20 cellular contexts compared by ENCODE assay signal in the genomic region with DNA sequence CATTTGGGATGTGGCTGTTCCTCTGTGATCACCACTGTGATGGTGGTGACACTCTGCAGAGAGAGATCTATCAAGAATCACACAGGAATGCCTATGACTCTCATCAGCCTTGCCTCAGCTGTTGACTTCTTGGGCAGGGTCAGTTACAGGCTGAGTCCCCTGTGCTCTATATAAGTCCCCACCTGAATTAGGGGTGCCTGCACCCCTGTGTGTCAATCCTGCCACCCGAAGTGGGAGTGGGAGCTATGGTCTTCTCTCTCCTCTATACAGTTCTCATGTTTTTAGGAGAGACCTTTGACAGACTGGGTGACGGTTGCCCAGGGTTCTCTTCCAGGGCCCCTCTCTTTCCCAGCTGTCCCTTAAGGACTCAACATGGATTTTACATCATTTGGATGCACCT.
DNase-seq lines count a peak whose midpoint lies in the region; ATAC-seq and TF ChIP-seq lines count a peak whose summit lies in the region.
"Had no signal": no experiment of that assay in that cellular context is flagged by ENCODE, and none has a peak within 500 bp of the region (broad histone marks: within the 10 kb centered on the region; RNA-seq: fewer than 3 reads in every experiment).

No MANE protein-coding gene starts in this region.

- no CpG with 5 or more reads among the region's 2 CpGs for WGBS in H9 (ENCODE audit: extremely low coverage, insufficient read length, low lambda C conversion rate)
- WGBS in ovary, 3 donors: 84 to 88% (median 87%) methylated on average over 2 of the region's 2 CpGs

- no peak overlapping the region for H3K14ac ChIP-seq in H9 (ENCODE audit: insufficient read depth, low read length)

- no peaks in the 10 kb centered on the region for H3K79me1 ChIP-seq in H9 (ENCODE audit: insufficient read depth, low read depth, low read length, poor library complexity, severe bottlenecking)

- H2AFZ ChIP-seq in neural progenitor cell (replicated peaks) (no peak overlapping the region), H9 (ENCODE audit: low read length) (no peak overlapping the region)
- H2AFZ ChIP-seq: GM23338 had no signal

- peak; percentile 16 for DNase-seq in activated CD4-positive, CD25-positive, alpha-beta regulatory T cell treated with anti-CD3 and anti-CD28 coated beads, Interleukin-2, amount 50 U/mL, for 72 hours
- no peak for DNase-seq in activated CD4-positive, CD25-positive, alpha-beta regulatory T cell (lab: John Stamatoyannopoulos, UW)
- DNase-seq in neural progenitor cell (ENCODE audit: low spot score) (no peak), H9 (no peak), 8988T (no peak), ovary (no peak)
- no peak for DNase-seq in stimulated activated naive B cell treated with anti-CD40 and anti-IgM and Interleukin-4, amounts not matched to agents 10 μg/mL and 1 μg/mL and 100 μg/mL, for 72 hours
- DNase-seq: ACHN; AML-193; C1 segment of cervical spinal cord; Calu3; CD4-positive, alpha-beta memory T cell; COR-L47; DMS53; DMS79 treated with DMSO at 0.1 percent for 48 hours; GF-D8; HCEC 1CT had no signal

- no peaks in the 10 kb centered on the region for H3K9me3 ChIP-seq in neural progenitor cell (ENCODE audit: low read depth)
- H3K9me3 ChIP-seq in H9 (ENCODE audit: control insufficient read depth, low read depth, low read length): no peaks in the 10 kb centered on the region
- no peaks in the 10 kb centered on the region for H3K9me3 ChIP-seq in ovary
- H3K9me3 ChIP-seq: A549 had no signal

- TF ChIP-seq CTCF in neural progenitor cell (IDR thresholded peaks at IDR 0.05) (no peak), H9 (conservative IDR thresholded peaks at IDR 0.05) (no peak), ovary (IDR thresholded peaks at IDR 0.05) (no peak)

- H3K18ac ChIP-seq in H9 (ENCODE audit: insufficient read length, low read depth, low read length): no peak overlapping the region

- H3K4me1 Mint-ChIP-seq in neural progenitor cell (peaks cover 74% of the 10 kb centered on the region), H9 (peaks cover 63 to 64% of the 10 kb centered on the region in 2 experiments)
- peaks cover 64 to 88% of the 10 kb centered on the region in 2 donors for H3K4me1 Mint-ChIP-seq in stimulated activated naive B cell treated with anti-CD40 and anti-IgM and Interleukin-4, amounts not matched to agents 10 μg/mL and 1 μg/mL and 100 μg/mL, for 72 hours

- H3K4me3 Mint-ChIP-seq in neural progenitor cell (no peak overlapping the region), H9 (no peak overlapping the region)
- H3K4me3 Mint-ChIP-seq in stimulated activated naive B cell treated with anti-CD40 and anti-IgM and Interleukin-4, amounts not matched to agents 10 μg/mL and 1 μg/mL and 100 μg/mL, for 72 hours: no peak overlapping the region
- H3K4me3 Mint-ChIP-seq: CD4-positive, alpha-beta memory T cell; GM23338 had no signal

- H2AK5ac ChIP-seq in H9 (ENCODE audit: insufficient read length, low read length): no peak overlapping the region

- ATAC-seq in stimulated activated naive B cell treated with anti-CD40 and anti-IgM and Interleukin-4, amounts not matched to agents 10 μg/mL and 1 μg/mL and 100 μg/mL, for 72 hours (replicated peaks): no peak
- ATAC-seq: A549, GM23338 had no signal

- H3K27me3 Mint-ChIP-seq in neural progenitor cell (ENCODE audit: insufficient read depth, low read depth): peaks cover 8% of the 10 kb centered on the region
- H3K27me3 Mint-ChIP-seq in stimulated activated naive B cell treated with anti-CD40 and anti-IgM and Interleukin-4, amounts not matched to agents 10 μg/mL and 1 μg/mL and 100 μg/mL, for 72 hours: no peaks in the 10 kb centered on the region
- H3K27me3 Mint-ChIP-seq in H9 (ENCODE audit: low read depth): peaks cover 16% of the 10 kb centered on the region
- H3K27me3 Mint-ChIP-seq: CD4-positive, alpha-beta memory T cell had no signal

- H3K27me3 ChIP-seq in neural progenitor cell: no peaks in the 10 kb centered on the region
- H3K27me3 ChIP-seq in H9 (ENCODE audit: insufficient read depth, low read length): no peaks in the 10 kb centered on the region; the same call in 1 of the 2 replicates
- H3K27me3 ChIP-seq in ovary: no peaks in the 10 kb centered on the region

- H3K36me3 Mint-ChIP-seq in neural progenitor cell (no peaks in the 10 kb centered on the region), H9 (ENCODE audit: insufficient read depth in 1 of 3, low read depth in 3 of 3) (peaks cover 0 to 2% (median 0%) of the 10 kb centered on the region in 3 experiments; a peak in 1 of 7 replicates)
- peaks cover 18 to 45% of the 10 kb centered on the region in 2 donors for H3K36me3 Mint-ChIP-seq in stimulated activated naive B cell treated with anti-CD40 and anti-IgM and Interleukin-4, amounts not matched to agents 10 μg/mL and 1 μg/mL and 100 μg/mL, for 72 hours
- H3K36me3 Mint-ChIP-seq: CD4-positive, alpha-beta memory T cell had no signal

- H4K20me1 ChIP-seq in neural progenitor cell (ENCODE audit: low read depth) (no peaks in the 10 kb centered on the region), H9 (ENCODE audit: control insufficient read depth, insufficient read depth, insufficient read length) (no peaks in the 10 kb centered on the region)

- H3K27ac ChIP-seq in neural progenitor cell (no peak overlapping the region), H9 (ENCODE audit: insufficient read length, low read depth, low read length) (no peak overlapping the region), ovary (no peak overlapping the region)
- H3K27ac ChIP-seq: 22Rv1, A549 had no signal

- H3K23me2 ChIP-seq in H9 (ENCODE audit: insufficient read length, low read depth, low read length, poor library complexity, severe bottlenecking): peaks cover 4% of the 10 kb centered on the region

- no peak overlapping the region for H3K4me3 ChIP-seq in neural progenitor cell
- H3K4me3 ChIP-seq in ovary: no peak overlapping the region
- H3K4me3 ChIP-seq: A549, GM23338 had no signal

- no peaks in the 10 kb centered on the region for H3K36me3 ChIP-seq in neural progenitor cell
- H3K36me3 ChIP-seq in ovary: no peaks in the 10 kb centered on the region

- no peak overlapping the region for H2BK5ac ChIP-seq in H9 (ENCODE audit: insufficient read length, low read length)

- H3K27ac Mint-ChIP-seq in neural progenitor cell (peak overlapping the region; percentile 68), H9 (peak overlapping the region in 1 of 3 experiments; percentile 37; a peak in 1 of 7 replicates)
- peak overlapping the region; percentile 37 for H3K27ac Mint-ChIP-seq in stimulated activated naive B cell treated with anti-CD40 and anti-IgM and Interleukin-4, amounts not matched to agents 10 μg/mL and 1 μg/mL and 100 μg/mL, for 72 hours
- H3K27ac Mint-ChIP-seq: CD4-positive, alpha-beta memory T cell; GM23338 had no signal

- no peak overlapping the region for H4K8ac ChIP-seq in H9 (replicated peaks; ENCODE audit: insufficient read length, low read depth, low read length)

- no peak overlapping the region for H2BK15ac ChIP-seq in H9 (ENCODE audit: low read depth, low read length)

- H3K9me3 Mint-ChIP-seq in neural progenitor cell: no peaks in the 10 kb centered on the region
- H3K9me3 Mint-ChIP-seq in stimulated activated naive B cell treated with anti-CD40 and anti-IgM and Interleukin-4, amounts not matched to agents 10 μg/mL and 1 μg/mL and 100 μg/mL, for 72 hours: no peaks in the 10 kb centered on the region
- H3K9me3 Mint-ChIP-seq in H9: no peaks in the 10 kb centered on the region
- H3K9me3 Mint-ChIP-seq: CD4-positive, alpha-beta memory T cell; GM23338 had no signal

- H3K4ac ChIP-seq in H9 (ENCODE audit: low read depth, low read length): no peak overlapping the region

- H3K9ac ChIP-seq in neural progenitor cell (no peak overlapping the region), H9 (ENCODE audit: extremely low read depth, insufficient read length, low read length) (no peak overlapping the region)

- H3K4me2 ChIP-seq in neural progenitor cell (peak overlapping the region; percentile 54), H9 (ENCODE audit: insufficient read depth, insufficient read length, low read length) (no peak overlapping the region)
- H3K4me2 ChIP-seq: A549, GM23338 had no signal

- H3K56ac ChIP-seq in H9 (ENCODE audit: insufficient read length, low read depth, low read length): no peak overlapping the region

- no peak overlapping the region for H2BK20ac ChIP-seq in H9 (ENCODE audit: low read depth, low read length, poor library complexity, severe bottlenecking)

- H3K4me1 ChIP-seq in neural progenitor cell: peaks cover 79% of the 10 kb centered on the region
- H3K4me1 ChIP-seq in H9 (ENCODE audit: insufficient read depth, low read length): peaks cover 16% of the 10 kb centered on the region
- no peaks in the 10 kb centered on the region for H3K4me1 ChIP-seq in ovary (ENCODE audit: insufficient read depth)
- H3K4me1 ChIP-seq: A549 had no signal

- TF ChIP-seq EP300 in ovary (IDR thresholded peaks at IDR 0.05): no peak

- H3F3A ChIP-seq in neural progenitor cell (ENCODE audit: low read depth): peaks cover 58% of the 10 kb centered on the region

- no peak overlapping the region for H3T11ph ChIP-seq in H9 (ENCODE audit: low read length)

- H3K79me2 ChIP-seq in neural progenitor cell (ENCODE audit: low read depth) (no peaks in the 10 kb centered on the region), H9 (ENCODE audit: insufficient read depth, low read length) (no peaks in the 10 kb centered on the region)

- TF ChIP-seq POLR2A in ovary (IDR thresholded peaks at IDR 0.05): no peak

- H2BK12ac ChIP-seq in H9 (ENCODE audit: insufficient read length, low read depth, low read length): no peak overlapping the region

- no peak overlapping the region for H2BK120ac ChIP-seq in H9 (ENCODE audit: low read depth, low read length, poor library complexity, severe bottlenecking)

- H3K23ac ChIP-seq in H9 (ENCODE audit: insufficient read length, low read depth, low read length): no peak overlapping the region

- no peak overlapping the region for H4K5ac ChIP-seq in H9 (ENCODE audit: insufficient read length, low read depth, low read length)

- no peak overlapping the region for H4K91ac ChIP-seq in H9 (ENCODE audit: insufficient read length, low read depth, low read length)

- intact Hi-C loops in ovary (cut with DNase I): no loop called here
